In the genomic region with DNA sequence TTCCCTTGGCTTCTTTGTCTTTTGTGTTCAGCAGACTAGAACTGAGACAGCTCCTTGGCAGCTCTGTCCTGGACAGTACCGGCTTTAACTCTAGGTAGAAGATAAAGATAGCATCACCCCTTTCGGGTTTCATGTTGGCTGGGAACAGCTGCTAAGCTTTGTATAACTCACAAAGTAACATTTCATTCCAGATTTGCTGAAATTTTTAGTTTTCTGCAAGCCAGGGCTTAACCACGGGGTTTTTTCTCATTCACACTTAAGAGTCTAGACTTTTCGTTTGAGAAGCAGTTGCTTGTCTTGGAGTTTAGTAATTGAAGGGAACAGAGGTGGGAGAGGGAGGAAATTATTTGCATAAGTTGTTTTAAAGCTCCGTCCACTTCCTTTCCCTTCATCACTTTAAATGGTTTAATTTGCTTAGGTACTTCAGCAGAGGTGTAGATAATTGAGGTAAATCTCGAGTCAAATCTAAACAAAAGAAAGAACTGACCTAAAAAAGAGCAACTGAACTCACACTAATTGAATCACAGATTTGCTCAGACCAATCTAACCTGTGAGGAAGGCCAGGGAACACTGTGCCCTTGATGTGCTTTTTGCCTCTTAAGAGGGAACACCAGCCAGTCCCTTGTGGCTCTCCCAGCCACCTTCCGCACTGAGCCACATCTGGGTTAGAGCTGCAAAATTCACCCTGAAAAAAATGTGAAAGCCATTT, we compare ENCODE assay signal across 8 cellular contexts. TPM values are rescaled to one million over a fixed set of nuclear protein-coding genes. Genes with fewer than 3 reads are reported as not detected.
A peak's percentile ranks its signal among the peaks of the same experiment; 100 is the strongest.
DNase-seq lines count a peak whose midpoint lies in the region; ATAC-seq and TF ChIP-seq lines count a peak whose summit lies in the region.

No MANE protein-coding gene starts in this region.

- peak overlapping the region; percentile 73 for H3K4me3 Mint-ChIP-seq in natural killer cell treated with Interleukin-12 subunit alpha and Interleukin-12 subunit beta and Interleukin-15 and Interleukin-18, amount 100 ng/mL, for 72 hours

- H3K27me3 Mint-ChIP-seq in natural killer cell treated with Interleukin-12 subunit alpha and Interleukin-12 subunit beta and Interleukin-15 and Interleukin-18, amount 100 ng/mL, for 72 hours, result no peaks in the 10 kb centered on the region

- peak overlapping the region; percentile 90 to 96 for H3K27ac Mint-ChIP-seq in natural killer cell treated with Interleukin-12 subunit alpha and Interleukin-12 subunit beta and Interleukin-15 and Interleukin-18, amount 100 ng/mL, for 72 hours

- H3K4me1 Mint-ChIP-seq in natural killer cell treated with Interleukin-12 subunit alpha and Interleukin-12 subunit beta and Interleukin-15 and Interleukin-18, amount 100 ng/mL, for 72 hours (ENCODE audit: low read depth in 2 of 2), result peaks cover 78 to 81% of the 10 kb centered on the region in 2 donors

- ATAC-seq in GM18520 (IDR thresholded peaks at IDR 0.05; ENCODE audit: unreplicated experiment) (peak; percentile 28), HG02588 (IDR thresholded peaks at IDR 0.05; ENCODE audit: unreplicated experiment) (peak; percentile 58), SK-N-SH treated with all-trans-retinoic acid at 6 μM for 48 hours (peak; percentile 46)
- ATAC-seq in natural killer cell treated with Interleukin-12 subunit alpha and Interleukin-12 subunit beta and Interleukin-15 and Interleukin-18, amount 100 ng/mL, for 72 hours, result peak; percentile 32 to 60

- no peak for DNase-seq in natural killer cell treated with Interleukin-12 subunit alpha and Interleukin-12 subunit beta and Interleukin-15 and Interleukin-18, amount 100 ng/mL, for 72 hours (ENCODE audit: low spot score)
- DNase-seq in NCI-H2196 (lab: John Stamatoyannopoulos, UW; ENCODE audit: unreplicated experiment) (no peak), GM03348 (ENCODE audit: low spot score) (no peak), kidney glomerular epithelial cell (lab: John Stamatoyannopoulos, UW) (no peak), MV-4-11 (lab: John Stamatoyannopoulos, UW) (no peak)

- no peaks in the 10 kb centered on the region for H3K9me3 Mint-ChIP-seq in natural killer cell treated with Interleukin-12 subunit alpha and Interleukin-12 subunit beta and Interleukin-15 and Interleukin-18, amount 100 ng/mL, for 72 hours

- H3K36me3 Mint-ChIP-seq in natural killer cell treated with Interleukin-12 subunit alpha and Interleukin-12 subunit beta and Interleukin-15 and Interleukin-18, amount 100 ng/mL, for 72 hours, result no peaks in the 10 kb centered on the region

TF ChIP-seq in SK-N-SH treated with all-trans-retinoic acid at 6 μM for 48 hours, 23 proteins besides CTCF, POLR2A, EP300 and RAD21:
- TF ChIP-seq BACH2 (CRISPR knock-in tag; IDR thresholded peaks at IDR 0.05; ENCODE audit: borderline replicate concordance) (no peak), ZNF565 (CRISPR knock-in tag; conservative IDR thresholded peaks at IDR 0.05; ENCODE audit: low read depth) (no peak)

RNA-seq across cellular contexts. Expression of gene RREB1, which starts 48.3 kb away (rescaled TPM):
- total RNA-seq in natural killer cell treated with Interleukin-12 subunit alpha and Interleukin-12 subunit beta and Interleukin-15 and Interleukin-18, amount 100 ng/mL, for 72 hours, result 10 to 100 TPM; 20.6 to 27.5 TPM
